In genomic region chr6:137426007-137426689, GRCh38 we compare ENCODE assay signal across 27 cellular contexts.
A peak's percentile ranks its signal among the peaks of the same experiment; 100 is the strongest.
DNase-seq lines count a peak whose midpoint lies in the region; ATAC-seq, FAIRE-seq and TF ChIP-seq lines count a peak whose summit lies in the region.
"Had no signal": no experiment of that assay in that cellular context is flagged by ENCODE, and none has a peak within 500 bp of the region (broad histone marks: within the 10 kb centered on the region; RNA-seq: fewer than 3 reads in every experiment).

No MANE protein-coding gene starts in this region.

- BruUV-seq in K562 (replicated peaks; lab: Mats Ljungman, UMichigan), result no TSS peak

- H3K9me1 ChIP-seq in K562 (ENCODE audit: control insufficient read depth, insufficient read depth, low read length), result no peaks in the 10 kb centered on the region

- no peak for TF ChIP-seq RAD21 in K562 (CRISPR knock-in tag; conservative IDR thresholded peaks at IDR 0.05 in 1 of 2, IDR thresholded peaks at IDR 0.05 in 1 of 2)

- H3K27me3 ChIP-seq in BLaER1 treated with 17β-estradiol and CSF1 and Interleukin-3, amounts not matched to agents 10 nM and 100 nM, result no peaks in the 10 kb centered on the region
- H3K27me3 ChIP-seq in KMS-11 (ENCODE audit: insufficient read depth, low read depth), result no peaks in the 10 kb centered on the region
- H3K27me3 ChIP-seq in K562 (ENCODE audit: control insufficient read depth in 2 of 2, insufficient read depth in 2 of 2, low read length in 2 of 2), result 0 out of 5 replicates have a peak, but pooled peaks cover 0 to 1% of the 10 kb centered on the region in 2 experiments
- H3K27me3 ChIP-seq: uterus had no signal

- TF ChIP-seq CTCF in KMS-11 (conservative IDR thresholded peaks at IDR 0.05; ENCODE audit: low read depth, low read length) (no peak), K562 (IDR thresholded peaks at IDR 0.05 in 2 of 3, conservative IDR thresholded peaks at IDR 0.05 in 1 of 3; ENCODE audit: insufficient read depth in 2 of 3, low read depth in 1 of 3, low read length in 3 of 3) (no peak), type B pancreatic cell (conservative IDR thresholded peaks at IDR 0.05) (no peak)

- H3K79me2 ChIP-seq in KMS-11 (ENCODE audit: insufficient read depth, low read depth) (no peaks in the 10 kb centered on the region), K562 (ENCODE audit: control insufficient read depth, insufficient read depth, low read length) (no peaks in the 10 kb centered on the region)

- no peak for FAIRE-seq in K562 (lab: Jason Lieb, UNC)
- FAIRE-seq: H54, TTC549 had no signal

- peak; percentile 43 for ATAC-seq in GM18499 (IDR thresholded peaks at IDR 0.05; ENCODE audit: insufficient read depth, unreplicated experiment)
- ATAC-seq in K562, result no peak
- ATAC-seq in HG03521 (IDR thresholded peaks at IDR 0.05; ENCODE audit: unreplicated experiment), result no peak
- ATAC-seq: activated CD8-positive, alpha-beta memory T cell treated with anti-CD3 and anti-CD28 coated beads, Interleukin-2, amount 10 ng/mL, durations not matched to agents 7 days and 5 days; left cardiac atrium; psoas muscle had no signal

- POLR2A ChIA-PET in K562 (lab: Yijun Ruan, JAX), result no interaction called here
- POLR2A ChIA-PET in HEK293T (lab: Yijun Ruan, JAX), result no interaction called here

- DNase-seq in K562 (ENCODE audit: extremely low read depth in 1 of 4, low spot score in 3 of 4) (no peak), HEK293T (ENCODE audit: extremely low spot score) (no peak), type B pancreatic cell (ENCODE audit: extremely low spot score, unreplicated experiment) (no peak), kidney tubule cell (ENCODE audit: low spot score) (no peak)
- DNase-seq: activated CD4-positive, alpha-beta T cell treated with anti-CD3 and anti-CD28 coated beads for 48 hours; activated CD8-positive, alpha-beta memory T cell treated with anti-CD3 and anti-CD28 coated beads, Interleukin-2, amount 10 ng/mL, durations not matched to agents 7 days and 5 days; anterior cingulate cortex; CD4-positive, alpha-beta memory T cell; dermis blood vessel endothelial cell; GF-D8; glutamatergic neuron; KG1; left cardiac atrium; NCI-H1048; NCI-H2029 treated with DMSO at 0.1 percent for 48 hours; NCI-H446; psoas muscle; SHP77; T-helper 1 cell; uterus had no signal

- H3K4me1 ChIP-seq in BLaER1 treated with 17β-estradiol and CSF1 and Interleukin-3, amounts not matched to agents 10 nM and 100 nM, result peaks cover 13 to 41% (median 37%) of the 10 kb centered on the region in 10 experiments
- H3K4me1 ChIP-seq in KMS-11 (ENCODE audit: low read depth, poor library complexity, severe bottlenecking) (peaks cover 38% of the 10 kb centered on the region), K562 (replicated peaks in 1 of 2; ENCODE audit: control insufficient read depth in 2 of 2, insufficient read depth in 2 of 2, low read length in 2 of 2) (no peaks in the 10 kb centered on the region)
- H3K4me1 ChIP-seq: psoas muscle, uterus had no signal

- no peak overlapping the region for H3K9ac ChIP-seq in BLaER1 treated with 17β-estradiol and CSF1 and Interleukin-3, amounts not matched to agents 10 nM and 100 nM
- H3K9ac ChIP-seq in KMS-11 (no peak overlapping the region), K562 (ENCODE audit: insufficient read depth in 1 of 2, low read depth in 2 of 2, low read length in 2 of 2) (no peak overlapping the region)

- TF ChIP-seq POLR2A in K562 (conservative IDR thresholded peaks at IDR 0.05), result no peak

- CTCF ChIA-PET in K562 (lab: Yijun Ruan, JAX; ENCODE audit: low intra/inter-chr PET ratio), result interaction anchor here (0.6 kb wide), 1 partner anchor 1037 kb away, joined by 3 read pairs; no protein-coding TSS in a partner anchor
- CTCF ChIA-PET in HEK293T (lab: Yijun Ruan, JAX), result interaction anchor here (0.6 kb wide), 1 partner anchor 13 kb away, joined by 3 read pairs; no protein-coding TSS in a partner anchor

- H3K36me3 Mint-ChIP-seq in type B pancreatic cell, result no peaks in the 10 kb centered on the region
- H3K36me3 Mint-ChIP-seq: activated naive CD4-positive, alpha-beta T cell treated with anti-CD3 and anti-CD28 coated beads, Interleukin-2, amount 50 U/mL, for 24 hours; CD4-positive, alpha-beta memory T cell had no signal

- peaks cover 5% of the 10 kb centered on the region for H3K27me3 Mint-ChIP-seq in type B pancreatic cell
- H3K27me3 Mint-ChIP-seq: activated naive CD4-positive, alpha-beta T cell treated with anti-CD3 and anti-CD28 coated beads, Interleukin-2, amount 50 U/mL, for 24 hours had no signal

- intact Hi-C loops in K562 (cut with micrococcal nuclease), result no loop called here

- H3K36me3 ChIP-seq in BLaER1 treated with 17β-estradiol and CSF1 and Interleukin-3, amounts not matched to agents 10 nM and 100 nM, result no peaks in the 10 kb centered on the region
- H3K36me3 ChIP-seq in KMS-11 (ENCODE audit: insufficient read depth), result no peaks in the 10 kb centered on the region
- H3K36me3 ChIP-seq in K562 (ENCODE audit: control insufficient read depth, insufficient read depth, low read length), result no peaks in the 10 kb centered on the region
- H3K36me3 ChIP-seq: uterus had no signal

- peaks cover 0 to 15% (median 0%) of the 10 kb centered on the region in 11 experiments; a peak in 6 of 22 replicates for H3K9me3 ChIP-seq in BLaER1 treated with 17β-estradiol and CSF1 and Interleukin-3, amounts not matched to agents 10 nM and 100 nM (replicated peaks in 1 of 11)
- no peaks in the 10 kb centered on the region for H3K9me3 ChIP-seq in K562 (replicated peaks; ENCODE audit: control insufficient read depth, insufficient read depth, low read depth, low read length)
- H3K9me3 ChIP-seq: psoas muscle, uterus had no signal

- WGBS in K562 (ENCODE audit: insufficient coverage, low coverage, missing lambda C conversion rate), result 3% methylated on average over 2 of the region's 2 CpGs

- peak overlapping the region in 6 of 11 experiments; percentile 13 to 38 (median 27); a peak in 8 of 22 replicates for H3K4me2 ChIP-seq in BLaER1 treated with 17β-estradiol and CSF1 and Interleukin-3, amounts not matched to agents 10 nM and 100 nM
- peak overlapping the region; percentile 43 for H3K4me2 ChIP-seq in KMS-11
- H3K4me2 ChIP-seq in K562 (ENCODE audit: insufficient read depth, low read length), result no peak overlapping the region

- H3K4me3 Mint-ChIP-seq in type B pancreatic cell, result no peak overlapping the region
- H3K4me3 Mint-ChIP-seq: activated CD8-positive, alpha-beta memory T cell treated with anti-CD3 and anti-CD28 coated beads, Interleukin-2, amount 10 ng/mL, durations not matched to agents 7 days and 5 days; activated naive CD4-positive, alpha-beta T cell treated with anti-CD3 and anti-CD28 coated beads, Interleukin-2, amount 50 U/mL, for 24 hours; CD4-positive, alpha-beta memory T cell had no signal

- H3K9me3 Mint-ChIP-seq in type B pancreatic cell, result peaks cover 6% of the 10 kb centered on the region
- H3K9me3 Mint-ChIP-seq: activated naive CD4-positive, alpha-beta T cell treated with anti-CD3 and anti-CD28 coated beads, Interleukin-2, amount 50 U/mL, for 24 hours; CD4-positive, alpha-beta memory T cell had no signal

- no peaks in the 10 kb centered on the region for H4K20me1 ChIP-seq in BLaER1 treated with 17β-estradiol and CSF1 and Interleukin-3, amounts not matched to agents 10 nM and 100 nM
- no peaks in the 10 kb centered on the region for H4K20me1 ChIP-seq in KMS-11 (ENCODE audit: insufficient read depth)
- H4K20me1 ChIP-seq in K562 (replicated peaks; ENCODE audit: control insufficient read depth, insufficient read depth, low read length), result no peaks in the 10 kb centered on the region

- no peak overlapping the region for H3K27ac Mint-ChIP-seq in type B pancreatic cell
- H3K27ac Mint-ChIP-seq: activated CD8-positive, alpha-beta memory T cell treated with anti-CD3 and anti-CD28 coated beads, Interleukin-2, amount 10 ng/mL, durations not matched to agents 7 days and 5 days; activated naive CD4-positive, alpha-beta T cell treated with anti-CD3 and anti-CD28 coated beads, Interleukin-2, amount 50 U/mL, for 24 hours had no signal

- H3K27ac ChIP-seq in BLaER1 treated with 17β-estradiol and CSF1 and Interleukin-3, amounts not matched to agents 10 nM and 100 nM, result no peak overlapping the region
- peak overlapping the region; percentile 24; the same call in 1 of the 2 replicates for H3K27ac ChIP-seq in KMS-11
- H3K27ac ChIP-seq in K562 (ENCODE audit: extremely low read depth, low read depth, low read length), result no peak overlapping the region
- H3K27ac ChIP-seq: psoas muscle, uterus had no signal

- in situ Hi-C loops in K562 (cut with MboI), result no loop called here

- no peak overlapping the region for H3K4me3 ChIP-seq in BLaER1 treated with 17β-estradiol and CSF1 and Interleukin-3, amounts not matched to agents 10 nM and 100 nM
- H3K4me3 ChIP-seq in KMS-11 (IDR thresholded peaks at IDR 0.05; ENCODE audit: insufficient read depth, low read depth, low read length) (no peak overlapping the region), K562 (no peak overlapping the region)
- H3K4me3 ChIP-seq: psoas muscle, uterus had no signal

- TF ChIP-seq EP300 in K562 (IDR thresholded peaks at IDR 0.05; ENCODE audit: low read length), result no peak

- no peak overlapping the region for H2AFZ ChIP-seq in KMS-11 (ENCODE audit: low read depth)
- H2AFZ ChIP-seq in K562 (ENCODE audit: low read depth, low read length), result no peak overlapping the region

- peaks cover 13% of the 10 kb centered on the region for H3K4me1 Mint-ChIP-seq in type B pancreatic cell (ENCODE audit: unreplicated experiment)

TF ChIP-seq in K562, 482 proteins besides CTCF, POLR2A, EP300 and RAD21 (continues in another document):
- TF ChIP-seq MAFK (IDR thresholded peaks at IDR 0.05; ENCODE audit: low read length), result peak; percentile 66

TF ChIP-seq in HEK293T, 16 proteins besides CTCF, POLR2A, EP300 and RAD21:
- TF ChIP-seq FOXK2 (IDR thresholded peaks at IDR 0.05), result no peak
- TF ChIP-seq CTBP1 (IDR thresholded peaks at IDR 0.05; ENCODE audit: borderline replicate concordance), result no peak
- TF ChIP-seq HDGF (IDR thresholded peaks at IDR 0.05; ENCODE audit: borderline replicate concordance), result no peak
- TF ChIP-seq BHLHE40 (IDR thresholded peaks at IDR 0.05; ENCODE audit: borderline replicate concordance), result no peak
- no peak for TF ChIP-seq PKNOX1 (IDR thresholded peaks at IDR 0.05)
- TF ChIP-seq FOXA1 (IDR thresholded peaks at IDR 0.05), result no peak
- no peak for TF ChIP-seq TARDBP (IDR thresholded peaks at IDR 0.05)
- no peak for TF ChIP-seq NFRKB (IDR thresholded peaks at IDR 0.05)
